1 cellular context compared by ENCODE assay signal in genomic region chr22:18077639-18078328, GRCh38.
TF ChIP-seq lines count a peak whose summit lies in the region.

TSS of gene PEX26 (plus strand) at chr22:18077990. CDS start at chr22:18078377, 387 bp downstream.

TF ChIP-seq in K562, 482 proteins besides CTCF, POLR2A, EP300 and RAD21 (continued from another document and continues in another):
- TF ChIP-seq FOXK2 (conservative IDR thresholded peaks at IDR 0.05 in 1 of 2, IDR thresholded peaks at IDR 0.05 in 1 of 2; ENCODE audit: low read depth in 2 of 2) (peak; percentile 90 to 92), SLC30A9 (CRISPR knock-in tag; IDR thresholded peaks at IDR 0.05) (no peak), ZNF347 (CRISPR knock-in tag; IDR thresholded peaks at IDR 0.05; ENCODE audit: low read depth) (no peak), ELF2 (CRISPR knock-in tag; IDR thresholded peaks at IDR 0.05) (peak; percentile 95), MAZ (CRISPR knock-in tag; conservative IDR thresholded peaks at IDR 0.05 in 1 of 2, IDR thresholded peaks at IDR 0.05 in 1 of 2) (peak in 1 of 2 experiments; percentile 80; a peak in 1 of 4 replicates), CREBBP (IDR thresholded peaks at IDR 0.05; ENCODE audit: low read depth, low read length) (no peak), KAT2B (IDR thresholded peaks at IDR 0.05; ENCODE audit: low read depth, low read length) (no peak), KLF1 (tag; IDR thresholded peaks at IDR 0.05) (peak; percentile 79), GTF2E2 (tag; IDR thresholded peaks at IDR 0.05) (peak; percentile 92), GMEB1 (CRISPR knock-in tag; IDR thresholded peaks at IDR 0.05) (peak; percentile 92), MLX (CRISPR knock-in tag; conservative IDR thresholded peaks at IDR 0.05) (no peak), EP400 (IDR thresholded peaks at IDR 0.05) (peak; percentile 79), MNT (conservative IDR thresholded peaks at IDR 0.05) (peak; percentile 93 to 97), CBX1 (IDR thresholded peaks at IDR 0.05; ENCODE audit: low read depth) (0 out of 2 replicates have a peak, but pooled peaks have one; percentile 18), HDAC8 (tag; IDR thresholded peaks at IDR 0.05) (no peak), CTBP1 (IDR thresholded peaks at IDR 0.05; ENCODE audit: borderline replicate concordance) (peak; percentile 79), ATF4 (CRISPR knock-in tag; IDR thresholded peaks at IDR 0.05) (peak; percentile 42; the same call in 1 of the 2 replicates), ZNF511 (CRISPR knock-in tag; IDR thresholded peaks at IDR 0.05) (peak; percentile 38; the same call in 1 of the 2 replicates), ZNF384 (IDR thresholded peaks at IDR 0.05; ENCODE audit: low read depth, low read length) (0 out of 2 replicates have a peak, but pooled peaks have one; percentile 27), TBP (optimal IDR thresholded peaks at IDR 0.05; ENCODE audit: low read depth, low read length) (peak; percentile 74), POLR2G (IDR thresholded peaks at IDR 0.05; ENCODE audit: low read depth, low read length) (peak; percentile 97), MXI1 (IDR thresholded peaks at IDR 0.05; ENCODE audit: low read depth, low read length) (peak; percentile 86), ZNF3 (CRISPR knock-in tag; IDR thresholded peaks at IDR 0.05) (no peak), ATF1 (CRISPR knock-in tag; IDR thresholded peaks at IDR 0.05) (no peak), ATF1 (tag; IDR thresholded peaks at IDR 0.05) (peak; percentile 87), ZNF408 (CRISPR knock-in tag; IDR thresholded peaks at IDR 0.05; ENCODE audit: low read depth) (no peak), VEZF1 (CRISPR knock-in tag; IDR thresholded peaks at IDR 0.05) (peak; percentile 73), NFRKB (IDR thresholded peaks at IDR 0.05; ENCODE audit: low read depth) (0 out of 2 replicates have a peak, but pooled peaks have one; percentile 50), CC2D1A (IDR thresholded peaks at IDR 0.05) (no peak), TEAD1 (CRISPR knock-in tag; IDR thresholded peaks at IDR 0.05) (peak in 1 of 2 experiments; percentile 62; a peak in 2 of 4 replicates), FOXJ2 (tag; IDR thresholded peaks at IDR 0.05) (peak; percentile 75), ZNF592 (IDR thresholded peaks at IDR 0.05) (peak; percentile 43; the same call in 1 of the 2 replicates), CREB1 (IDR thresholded peaks at IDR 0.05) (peak; percentile 62; the same call in 1 of the 2 replicates), CREB1 (CRISPR knock-in tag; IDR thresholded peaks at IDR 0.05) (peak; percentile 34; the same call in 1 of the 2 replicates), NR2C1 (IDR thresholded peaks at IDR 0.05) (peak; percentile 42; the same call in 1 of the 2 replicates), NR2C1 (tag; IDR thresholded peaks at IDR 0.05) (peak; percentile 87), DMBX1 (CRISPR knock-in tag; IDR thresholded peaks at IDR 0.05; ENCODE audit: borderline replicate concordance) (peak; percentile 52; the same call in 1 of the 2 replicates), CXXC5 (CRISPR knock-in tag; IDR thresholded peaks at IDR 0.05) (peak; percentile 97), ZNF232 (CRISPR knock-in tag; IDR thresholded peaks at IDR 0.05) (no peak), KDM5B (IDR thresholded peaks at IDR 0.05; ENCODE audit: insufficient replicate concordance, low read depth, low read length) (peak; percentile 81), CHD1 (IDR thresholded peaks at IDR 0.05; ENCODE audit: low read length) (no peak), MBD2 (IDR thresholded peaks at IDR 0.05; ENCODE audit: borderline replicate concordance, low read depth) (peak; percentile 83), GABPB1 (CRISPR knock-in tag; IDR thresholded peaks at IDR 0.05) (peak; percentile 94), NR4A1 (CRISPR knock-in tag; IDR thresholded peaks at IDR 0.05) (no peak), NR4A1 (tag; IDR thresholded peaks at IDR 0.05) (peak; percentile 60), ZBTB7A (IDR thresholded peaks at IDR 0.05; ENCODE audit: borderline replicate concordance, control insufficient read depth, low read depth, low read length) (peak; percentile 37; the same call in 1 of the 2 replicates), POLR2H (tag; IDR thresholded peaks at IDR 0.05; ENCODE audit: low read depth) (peak; percentile 7; the same call in 1 of the 2 replicates), PHB (CRISPR knock-in tag; IDR thresholded peaks at IDR 0.05) (no peak), NKRF (IDR thresholded peaks at IDR 0.05; ENCODE audit: borderline replicate concordance) (peak; percentile 94), ATF7 (IDR thresholded peaks at IDR 0.05) (peak; percentile 78), ARID3A (IDR thresholded peaks at IDR 0.05; ENCODE audit: borderline replicate concordance, low read depth, low read length) (no peak), CREM (IDR thresholded peaks at IDR 0.05; ENCODE audit: low read depth) (peak; percentile 80), YY1 (IDR thresholded peaks at IDR 0.05; ENCODE audit: borderline replicate concordance in 1 of 3, control insufficient read depth in 1 of 3, extremely low read depth in 1 of 3, insufficient read depth in 3 of 3, insufficient read length in 1 of 3, insufficient replicate concordance in 2 of 3, low read depth in 1 of 3, low read length in 2 of 3) (peak; percentile 79 to 96 (median 89))
